ENCODE assay signal across 2 cellular contexts in the genomic region with DNA sequence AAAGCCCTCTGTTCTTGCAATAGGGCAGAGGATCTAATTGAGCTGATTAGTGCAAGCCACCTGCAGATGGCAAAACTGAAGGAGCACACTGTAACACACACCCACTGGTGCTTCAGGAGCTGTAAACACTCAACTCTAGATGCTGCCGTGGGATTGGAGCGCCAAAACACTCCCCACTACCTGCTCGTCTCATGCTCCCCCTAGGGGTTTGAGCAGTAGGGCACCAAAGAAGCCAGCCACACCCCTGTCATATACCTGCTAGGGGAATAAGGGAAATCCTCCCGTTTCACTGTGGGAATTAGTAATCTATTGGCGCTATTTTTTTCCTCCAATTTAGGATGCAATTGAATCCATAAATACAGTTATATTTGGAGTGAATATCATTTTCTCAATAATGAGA.
TF ChIP-seq lines count a peak whose summit lies in the region.

No MANE protein-coding gene starts in this region.

TF ChIP-seq in HepG2, 621 proteins besides CTCF, POLR2A, EP300 and RAD21 (continued from another document):
- TF ChIP-seq THAP8 (CRISPR knock-in tag; IDR thresholded peaks at IDR 0.05; ENCODE audit: borderline replicate concordance) = no peak

TF ChIP-seq in WTC11, 78 proteins besides CTCF, POLR2A, EP300 and RAD21 (continued from another document):
- TF ChIP-seq, protein P1, sequence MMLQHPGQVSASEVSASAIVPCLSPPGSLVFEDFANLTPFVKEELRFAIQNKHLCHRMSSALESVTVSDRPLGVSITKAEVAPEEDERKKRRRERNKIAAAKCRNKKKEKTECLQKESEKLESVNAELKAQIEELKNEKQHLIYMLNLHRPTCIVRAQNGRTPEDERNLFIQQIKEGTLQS (CRISPR knock-in tag; conservative IDR thresholded peaks at IDR 0.05) = no peak
- TF ChIP-seq PRRX2 (CRISPR knock-in tag; IDR thresholded peaks at IDR 0.05) = no peak
- TF ChIP-seq ZNF232 (CRISPR knock-in tag; IDR thresholded peaks at IDR 0.05) = no peak
- TF ChIP-seq E2F5 (CRISPR knock-in tag; IDR thresholded peaks at IDR 0.05) = no peak
- no peak for TF ChIP-seq CREM (CRISPR knock-in tag; IDR thresholded peaks at IDR 0.05)
- TF ChIP-seq NFYB (CRISPR knock-in tag; conservative IDR thresholded peaks at IDR 0.05; ENCODE audit: low read depth) = no peak
- TF ChIP-seq, protein P2, sequence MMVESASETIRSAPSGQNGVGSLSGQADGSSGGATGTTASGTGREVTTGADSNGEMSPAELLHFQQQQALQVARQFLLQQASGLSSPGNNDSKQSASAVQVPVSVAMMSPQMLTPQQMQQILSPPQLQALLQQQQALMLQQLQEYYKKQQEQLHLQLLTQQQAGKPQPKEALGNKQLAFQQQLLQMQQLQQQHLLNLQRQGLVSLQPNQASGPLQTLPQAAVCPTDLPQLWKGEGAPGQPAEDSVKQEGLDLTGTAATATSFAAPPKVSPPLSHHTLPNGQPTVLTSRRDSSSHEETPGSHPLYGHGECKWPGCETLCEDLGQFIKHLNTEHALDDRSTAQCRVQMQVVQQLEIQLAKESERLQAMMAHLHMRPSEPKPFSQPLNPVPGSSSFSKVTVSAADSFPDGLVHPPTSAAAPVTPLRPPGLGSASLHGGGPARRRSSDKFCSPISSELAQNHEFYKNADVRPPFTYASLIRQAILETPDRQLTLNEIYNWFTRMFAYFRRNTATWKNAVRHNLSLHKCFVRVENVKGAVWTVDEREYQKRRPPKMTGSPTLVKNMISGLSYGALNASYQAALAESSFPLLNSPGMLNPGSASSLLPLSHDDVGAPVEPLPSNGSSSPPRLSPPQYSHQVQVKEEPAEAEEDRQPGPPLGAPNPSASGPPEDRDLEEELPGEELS (CRISPR knock-in tag; IDR thresholded peaks at IDR 0.05) = no peak
- TF ChIP-seq E2F1 (CRISPR knock-in tag; IDR thresholded peaks at IDR 0.05) = no peak
- TF ChIP-seq HMGA2 (CRISPR knock-in tag; IDR thresholded peaks at IDR 0.05) = no peak
- TF ChIP-seq, protein P3, sequence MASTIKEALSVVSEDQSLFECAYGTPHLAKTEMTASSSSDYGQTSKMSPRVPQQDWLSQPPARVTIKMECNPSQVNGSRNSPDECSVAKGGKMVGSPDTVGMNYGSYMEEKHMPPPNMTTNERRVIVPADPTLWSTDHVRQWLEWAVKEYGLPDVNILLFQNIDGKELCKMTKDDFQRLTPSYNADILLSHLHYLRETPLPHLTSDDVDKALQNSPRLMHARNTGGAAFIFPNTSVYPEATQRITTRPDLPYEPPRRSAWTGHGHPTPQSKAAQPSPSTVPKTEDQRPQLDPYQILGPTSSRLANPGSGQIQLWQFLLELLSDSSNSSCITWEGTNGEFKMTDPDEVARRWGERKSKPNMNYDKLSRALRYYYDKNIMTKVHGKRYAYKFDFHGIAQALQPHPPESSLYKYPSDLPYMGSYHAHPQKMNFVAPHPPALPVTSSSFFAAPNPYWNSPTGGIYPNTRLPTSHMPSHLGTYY (CRISPR knock-in tag; IDR thresholded peaks at IDR 0.05) = no peak
- TF ChIP-seq, protein P4, sequence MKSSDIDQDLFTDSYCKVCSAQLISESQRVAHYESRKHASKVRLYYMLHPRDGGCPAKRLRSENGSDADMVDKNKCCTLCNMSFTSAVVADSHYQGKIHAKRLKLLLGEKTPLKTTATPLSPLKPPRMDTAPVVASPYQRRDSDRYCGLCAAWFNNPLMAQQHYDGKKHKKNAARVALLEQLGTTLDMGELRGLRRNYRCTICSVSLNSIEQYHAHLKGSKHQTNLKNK (CRISPR knock-in tag; IDR thresholded peaks at IDR 0.05) = no peak
